17 cellular contexts compared by ENCODE assay signal in genomic region chr20:17871861-17872260, GRCh38.
DNase-seq lines count a peak whose midpoint lies in the region; ATAC-seq, FAIRE-seq and TF ChIP-seq lines count a peak whose summit lies in the region.
"Had no signal": no experiment of that assay in that cellular context is flagged by ENCODE, and none has a peak within 500 bp of the region (broad histone marks: within the 10 kb centered on the region; RNA-seq: fewer than 3 reads in every experiment).

No MANE protein-coding gene starts in this region.

- no peak for TF ChIP-seq CTCF in GM23338 (conservative IDR thresholded peaks at IDR 0.05; ENCODE audit: low read depth in 2 of 2)
- no peak for TF ChIP-seq CTCF in WTC11 (IDR thresholded peaks at IDR 0.05)
- no peak for TF ChIP-seq CTCF in chondrocyte (IDR thresholded peaks at IDR 0.05)

- H3K4me1 ChIP-seq in GM23338 (ENCODE audit: insufficient read depth) (peaks cover 69% of the 10 kb centered on the region), mucosa of rectum (ENCODE audit: control insufficient read depth in 2 of 2, insufficient read depth in 2 of 2, low read length in 2 of 2) (peaks cover 41 to 46% of the 10 kb centered on the region in 2 donors)

- FAIRE-seq in RCC 7860 (lab: Jason Lieb, UNC), result no peak
- FAIRE-seq: pancreas had no signal

- DNase-seq in CD1c-positive myeloid dendritic cell (ENCODE audit: extremely low spot score) (peak; percentile 42), GM23338 (ENCODE audit: low spot score) (no peak), WTC11 (ENCODE audit: low spot score) (no peak), RCC 7860 (ENCODE audit: low spot score) (no peak), NCI-H82 (lab: John Stamatoyannopoulos, UW) (no peak), chondrocyte (ENCODE audit: low spot score) (no peak)
- DNase-seq: activated T-cell treated with anti-CD3 and anti-CD28 coated beads, Interleukin-2, amount 50 U/mL, for 4 hours; NCI-H2171; NCI-H526 treated with DMSO at 0.1 percent for 48 hours; pancreas; PC-9; stimulated activated CD4-positive, alpha-beta T cell treated with anti-CD3 and anti-CD28 coated beads, Interleukin-2, amount 100 ng/mL, for 24 hours had no signal

- H3K36me3 ChIP-seq in GM23338 (ENCODE audit: insufficient read depth) (no peaks in the 10 kb centered on the region), mucosa of rectum (ENCODE audit: control insufficient read depth in 2 of 2, insufficient read depth in 2 of 2, low read length in 2 of 2) (no peaks in the 10 kb centered on the region)
- H3K36me3 ChIP-seq: pancreas, vagina had no signal

- CTCF ChIA-PET in WTC11 (lab: Charles Lee), result interaction anchor here (1.0 kb wide), 2 partner anchors 189 to 259 kb away, joined by 4 to 6 read pairs; partner anchors contain the start of gene RRBP1

- no peak for ATAC-seq in GM23338
- no peak for ATAC-seq in WTC11
- ATAC-seq: activated T-cell treated with anti-CD3 and anti-CD28 coated beads, Interleukin-2, amount 50 U/mL, for 4 hours; esophagus mucosa; pancreas had no signal

- no peaks in the 10 kb centered on the region; the same call in 1 of the 2 replicates for H3F3A ChIP-seq in GM23338 (replicated peaks; ENCODE audit: low read depth)

- no peak overlapping the region for H2AFZ ChIP-seq in GM23338
- H2AFZ ChIP-seq: PC-9 had no signal

- H3K27me3 ChIP-seq in GM23338 (ENCODE audit: insufficient read depth), result no peaks in the 10 kb centered on the region
- H3K27me3 ChIP-seq in mucosa of rectum (ENCODE audit: control insufficient read depth in 2 of 2, insufficient read depth in 2 of 2, low read length in 2 of 2), result no peaks in the 10 kb centered on the region
- H3K27me3 ChIP-seq: pancreas, vagina had no signal

- H3K27me3 Mint-ChIP-seq in GM23338 (ENCODE audit: insufficient read depth, low read depth, poor library complexity) (peaks cover 5% of the 10 kb centered on the region), WTC11 (ENCODE audit: low read depth) (no peaks in the 10 kb centered on the region; the same call in 1 of the 2 replicates), chondrocyte (ENCODE audit: low read depth) (no peaks in the 10 kb centered on the region)

- no peaks in the 10 kb centered on the region for H4K20me1 ChIP-seq in GM23338 (replicated peaks; ENCODE audit: insufficient read depth)

- H3K79me2 ChIP-seq in GM23338 (replicated peaks; ENCODE audit: insufficient read depth), result no peaks in the 10 kb centered on the region

- peak overlapping the region; percentile 42 for H3K4me2 ChIP-seq in GM23338
- H3K4me2 ChIP-seq: PC-9 had no signal

- H3K4me3 ChIP-seq in GM23338 (no peak overlapping the region), mucosa of rectum (ENCODE audit: low read length in 2 of 2) (no peak overlapping the region)
- H3K4me3 ChIP-seq: lung, pancreas, PC-9, vagina had no signal

- no peaks in the 10 kb centered on the region for H3K9me3 Mint-ChIP-seq in GM23338
- H3K9me3 Mint-ChIP-seq in WTC11, result no peaks in the 10 kb centered on the region
- no peaks in the 10 kb centered on the region for H3K9me3 Mint-ChIP-seq in chondrocyte (ENCODE audit: low read depth)
- H3K9me3 Mint-ChIP-seq: activated T-cell treated with anti-CD3 and anti-CD28 coated beads, Interleukin-2, amount 50 U/mL, for 4 hours had no signal

- H3K36me3 Mint-ChIP-seq in GM23338 (ENCODE audit: low read depth) (no peaks in the 10 kb centered on the region), WTC11 (no peaks in the 10 kb centered on the region), chondrocyte (ENCODE audit: low read depth) (no peaks in the 10 kb centered on the region)
- H3K36me3 Mint-ChIP-seq: activated naive CD8-positive, alpha-beta T cell had no signal

- peak overlapping the region in 1 of 2 donors; percentile 12 for H3K9ac ChIP-seq in mucosa of rectum (ENCODE audit: low read depth in 1 of 2, low read length in 2 of 2)

- POLR2A ChIA-PET in WTC11 (lab: Charles Lee), result no interaction called here

- no peaks in the 10 kb centered on the region for H3K9me3 ChIP-seq in mucosa of rectum (ENCODE audit: control insufficient read depth in 2 of 2, low read length in 2 of 2)
- H3K9me3 ChIP-seq: pancreas, vagina had no signal

- H3K4me3 Mint-ChIP-seq in GM23338 (no peak overlapping the region; the same call in 2 of the 3 replicates), WTC11 (no peak overlapping the region; the same call in 1 of the 2 replicates), chondrocyte (ENCODE audit: unreplicated experiment) (no peak overlapping the region)
- H3K4me3 Mint-ChIP-seq: activated naive CD8-positive, alpha-beta T cell; activated T-cell treated with anti-CD3 and anti-CD28 coated beads, Interleukin-2, amount 50 U/mL, for 4 hours had no signal

- H3K27ac Mint-ChIP-seq in GM23338, result peak overlapping the region; percentile 93
- peak overlapping the region; percentile 66 for H3K27ac Mint-ChIP-seq in WTC11
- H3K27ac Mint-ChIP-seq in chondrocyte (ENCODE audit: unreplicated experiment), result no peak overlapping the region
- H3K27ac Mint-ChIP-seq: activated naive CD8-positive, alpha-beta T cell had no signal

- H3K9me2 ChIP-seq in GM23338 (ENCODE audit: insufficient read depth), result no peaks in the 10 kb centered on the region

- H3K27ac ChIP-seq in GM23338 (ENCODE audit: low read depth), result peak overlapping the region; percentile 85
- H3K27ac ChIP-seq in mucosa of rectum (ENCODE audit: low read depth in 2 of 2, low read length in 2 of 2), result peak overlapping the region; percentile 14 to 25
- H3K27ac ChIP-seq: pancreas, PC-9 had no signal

- H3K4me1 Mint-ChIP-seq in GM23338 (peaks cover 82% of the 10 kb centered on the region), WTC11 (peaks cover 91% of the 10 kb centered on the region), chondrocyte (ENCODE audit: low read depth) (peaks cover 37% of the 10 kb centered on the region)

TF ChIP-seq in GM23338, 12 proteins besides CTCF, POLR2A, EP300 and RAD21 (continues in another document):
- TF ChIP-seq NANOG (IDR thresholded peaks at IDR 0.05; ENCODE audit: borderline replicate concordance) (no peak), ZNF331 (CRISPR knock-in tag; IDR thresholded peaks at IDR 0.05; ENCODE audit: low read depth) (no peak), POLR2AphosphoS5 (IDR thresholded peaks at IDR 0.05; ENCODE audit: low read depth) (no peak), CREB1 (CRISPR knock-in tag; IDR thresholded peaks at IDR 0.05; ENCODE audit: low read depth) (no peak), STAT1 (IDR thresholded peaks at IDR 0.05; ENCODE audit: unreplicated experiment) (no peak)
- TF ChIP-seq, protein P1, sequence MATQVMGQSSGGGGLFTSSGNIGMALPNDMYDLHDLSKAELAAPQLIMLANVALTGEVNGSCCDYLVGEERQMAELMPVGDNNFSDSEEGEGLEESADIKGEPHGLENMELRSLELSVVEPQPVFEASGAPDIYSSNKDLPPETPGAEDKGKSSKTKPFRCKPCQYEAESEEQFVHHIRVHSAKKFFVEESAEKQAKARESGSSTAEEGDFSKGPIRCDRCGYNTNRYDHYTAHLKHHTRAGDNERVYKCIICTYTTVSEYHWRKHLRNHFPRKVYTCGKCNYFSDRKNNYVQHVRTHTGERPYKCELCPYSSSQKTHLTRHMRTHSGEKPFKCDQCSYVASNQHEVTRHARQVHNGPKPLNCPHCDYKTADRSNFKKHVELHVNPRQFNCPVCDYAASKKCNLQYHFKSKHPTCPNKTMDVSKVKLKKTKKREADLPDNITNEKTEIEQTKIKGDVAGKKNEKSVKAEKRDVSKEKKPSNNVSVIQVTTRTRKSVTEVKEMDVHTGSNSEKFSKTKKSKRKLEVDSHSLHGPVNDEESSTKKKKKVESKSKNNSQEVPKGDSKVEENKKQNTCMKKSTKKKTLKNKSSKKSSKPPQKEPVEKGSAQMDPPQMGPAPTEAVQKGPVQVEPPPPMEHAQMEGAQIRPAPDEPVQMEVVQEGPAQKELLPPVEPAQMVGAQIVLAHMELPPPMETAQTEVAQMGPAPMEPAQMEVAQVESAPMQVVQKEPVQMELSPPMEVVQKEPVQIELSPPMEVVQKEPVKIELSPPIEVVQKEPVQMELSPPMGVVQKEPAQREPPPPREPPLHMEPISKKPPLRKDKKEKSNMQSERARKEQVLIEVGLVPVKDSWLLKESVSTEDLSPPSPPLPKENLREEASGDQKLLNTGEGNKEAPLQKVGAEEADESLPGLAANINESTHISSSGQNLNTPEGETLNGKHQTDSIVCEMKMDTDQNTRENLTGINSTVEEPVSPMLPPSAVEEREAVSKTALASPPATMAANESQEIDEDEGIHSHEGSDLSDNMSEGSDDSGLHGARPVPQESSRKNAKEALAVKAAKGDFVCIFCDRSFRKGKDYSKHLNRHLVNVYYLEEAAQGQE (IDR thresholded peaks at IDR 0.05; ENCODE audit: unreplicated experiment), result no peak

TF ChIP-seq in WTC11, 78 proteins besides CTCF, POLR2A, EP300 and RAD21 (continues in another document):
- TF ChIP-seq E2F5 (CRISPR knock-in tag; IDR thresholded peaks at IDR 0.05) (no peak), ZNF671 (CRISPR knock-in tag; IDR thresholded peaks at IDR 0.05) (no peak), TEAD4 (CRISPR knock-in tag; IDR thresholded peaks at IDR 0.05) (no peak), SP1 (CRISPR knock-in tag; conservative IDR thresholded peaks at IDR 0.05) (no peak), RELA (CRISPR knock-in tag; IDR thresholded peaks at IDR 0.05; ENCODE audit: borderline replicate concordance) (no peak)
